2 cellular contexts compared by ENCODE assay signal in the genomic region with DNA sequence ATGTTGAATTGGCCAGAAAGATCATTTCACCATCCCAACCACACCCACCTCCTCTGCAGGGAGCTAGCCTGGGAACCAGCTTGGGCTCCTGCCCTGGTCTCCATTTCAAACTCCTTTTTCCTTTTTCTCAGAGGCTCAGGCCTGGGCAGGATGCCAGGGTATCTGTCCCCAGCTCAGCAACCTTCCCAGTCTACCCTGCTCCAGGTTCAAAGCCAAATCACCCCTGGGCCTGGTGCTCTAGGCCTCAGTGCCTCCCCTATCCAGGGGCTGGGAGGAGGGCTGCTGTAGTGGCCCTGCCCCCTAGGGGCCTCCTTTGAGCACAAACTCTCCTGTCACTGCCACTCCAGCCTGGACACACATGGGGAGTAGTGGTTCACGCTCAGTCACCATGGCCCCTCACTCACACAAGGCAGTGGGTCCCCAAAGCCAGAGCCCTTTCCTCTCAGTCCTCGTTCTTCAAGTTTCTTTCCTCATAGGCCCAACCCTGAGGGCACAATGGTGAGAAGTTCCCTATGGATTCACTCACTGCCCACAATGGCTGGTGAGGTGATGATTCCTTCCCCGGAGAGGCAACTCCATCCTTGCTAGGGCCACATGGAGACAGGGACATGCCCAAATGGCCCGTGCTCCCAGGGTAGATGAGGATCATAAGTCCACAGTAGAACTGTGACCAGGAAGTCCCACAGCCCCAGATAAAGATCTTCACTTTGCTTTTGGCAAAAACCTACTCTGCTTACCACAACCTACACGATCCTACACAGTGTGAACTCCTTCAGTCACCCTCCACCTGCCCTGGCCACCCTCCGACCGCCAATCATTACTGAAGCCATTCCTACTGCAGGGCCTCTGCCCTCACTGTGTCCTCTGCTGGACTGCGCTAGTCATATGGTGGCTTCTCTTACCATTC.
TF ChIP-seq lines count a peak whose summit lies in the region.

No MANE protein-coding gene starts in this region.

TF ChIP-seq in GM23338, 12 proteins besides CTCF, POLR2A, EP300 and RAD21:
- TF ChIP-seq EZH2phosphoT487 (IDR thresholded peaks at IDR 0.05; ENCODE audit: unreplicated experiment) (no peak), CREB1 (CRISPR knock-in tag; IDR thresholded peaks at IDR 0.05; ENCODE audit: low read depth) (no peak), NANOG (IDR thresholded peaks at IDR 0.05; ENCODE audit: borderline replicate concordance) (no peak), ZNF331 (CRISPR knock-in tag; IDR thresholded peaks at IDR 0.05; ENCODE audit: low read depth) (no peak)
- TF ChIP-seq, protein P1, sequence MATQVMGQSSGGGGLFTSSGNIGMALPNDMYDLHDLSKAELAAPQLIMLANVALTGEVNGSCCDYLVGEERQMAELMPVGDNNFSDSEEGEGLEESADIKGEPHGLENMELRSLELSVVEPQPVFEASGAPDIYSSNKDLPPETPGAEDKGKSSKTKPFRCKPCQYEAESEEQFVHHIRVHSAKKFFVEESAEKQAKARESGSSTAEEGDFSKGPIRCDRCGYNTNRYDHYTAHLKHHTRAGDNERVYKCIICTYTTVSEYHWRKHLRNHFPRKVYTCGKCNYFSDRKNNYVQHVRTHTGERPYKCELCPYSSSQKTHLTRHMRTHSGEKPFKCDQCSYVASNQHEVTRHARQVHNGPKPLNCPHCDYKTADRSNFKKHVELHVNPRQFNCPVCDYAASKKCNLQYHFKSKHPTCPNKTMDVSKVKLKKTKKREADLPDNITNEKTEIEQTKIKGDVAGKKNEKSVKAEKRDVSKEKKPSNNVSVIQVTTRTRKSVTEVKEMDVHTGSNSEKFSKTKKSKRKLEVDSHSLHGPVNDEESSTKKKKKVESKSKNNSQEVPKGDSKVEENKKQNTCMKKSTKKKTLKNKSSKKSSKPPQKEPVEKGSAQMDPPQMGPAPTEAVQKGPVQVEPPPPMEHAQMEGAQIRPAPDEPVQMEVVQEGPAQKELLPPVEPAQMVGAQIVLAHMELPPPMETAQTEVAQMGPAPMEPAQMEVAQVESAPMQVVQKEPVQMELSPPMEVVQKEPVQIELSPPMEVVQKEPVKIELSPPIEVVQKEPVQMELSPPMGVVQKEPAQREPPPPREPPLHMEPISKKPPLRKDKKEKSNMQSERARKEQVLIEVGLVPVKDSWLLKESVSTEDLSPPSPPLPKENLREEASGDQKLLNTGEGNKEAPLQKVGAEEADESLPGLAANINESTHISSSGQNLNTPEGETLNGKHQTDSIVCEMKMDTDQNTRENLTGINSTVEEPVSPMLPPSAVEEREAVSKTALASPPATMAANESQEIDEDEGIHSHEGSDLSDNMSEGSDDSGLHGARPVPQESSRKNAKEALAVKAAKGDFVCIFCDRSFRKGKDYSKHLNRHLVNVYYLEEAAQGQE (IDR thresholded peaks at IDR 0.05; ENCODE audit: unreplicated experiment): no peak

TF ChIP-seq in HepG2, 621 proteins besides CTCF, POLR2A, EP300 and RAD21 (continues in another document):
- TF ChIP-seq DPF2 (CRISPR knock-in tag; IDR thresholded peaks at IDR 0.05; ENCODE audit: borderline replicate concordance, low read depth) (no peak), CREM (IDR thresholded peaks at IDR 0.05) (no peak), CREM (CRISPR knock-in tag; IDR thresholded peaks at IDR 0.05) (no peak), TCF7L2 (IDR thresholded peaks at IDR 0.05; ENCODE audit: low read depth, low read length) (no peak), TEAD3 (CRISPR knock-in tag; optimal IDR thresholded peaks at IDR 0.05; ENCODE audit: borderline replicate concordance) (peak; percentile 30), ZNF788 (CRISPR knock-in tag; IDR thresholded peaks at IDR 0.05; ENCODE audit: borderline replicate concordance) (peak; percentile 38; the same call in 1 of the 2 replicates), ZNF790 (CRISPR knock-in tag; IDR thresholded peaks at IDR 0.05; ENCODE audit: borderline replicate concordance) (no peak), ZNF451 (CRISPR knock-in tag; IDR thresholded peaks at IDR 0.05) (no peak), SOX6 (IDR thresholded peaks at IDR 0.05) (no peak), SOX6 (CRISPR knock-in tag; IDR thresholded peaks at IDR 0.05) (peak; percentile 42; the same call in 1 of the 2 replicates), ZMYM2 (CRISPR knock-in tag; IDR thresholded peaks at IDR 0.05) (0 out of 2 replicates have a peak, but pooled peaks have one; percentile 19), THAP11 (CRISPR knock-in tag; IDR thresholded peaks at IDR 0.05) (peak; percentile 19; the same call in 1 of the 2 replicates), GATAD2A (CRISPR knock-in tag; IDR thresholded peaks at IDR 0.05) (0 out of 2 replicates have a peak, but pooled peaks have one; percentile 19), SYNCRIP (IDR thresholded peaks at IDR 0.05; ENCODE audit: insufficient read depth, low read depth, low read length) (no peak), KAT8 (CRISPR knock-in tag; IDR thresholded peaks at IDR 0.05) (0 out of 2 replicates have a peak, but pooled peaks have one; percentile 18), PHB2 (IDR thresholded peaks at IDR 0.05; ENCODE audit: partially characterized antibody) (no peak), ZNF263 (CRISPR knock-in tag; IDR thresholded peaks at IDR 0.05) (peak; percentile 69), YEATS4 (CRISPR knock-in tag; IDR thresholded peaks at IDR 0.05; ENCODE audit: borderline replicate concordance) (no peak), ZFX (CRISPR knock-in tag; IDR thresholded peaks at IDR 0.05; ENCODE audit: low read depth) (peak; percentile 72), ZFY (CRISPR knock-in tag; IDR thresholded peaks at IDR 0.05) (peak; percentile 52), GABPB1 (CRISPR knock-in tag; IDR thresholded peaks at IDR 0.05) (peak; percentile 11; the same call in 1 of the 2 replicates), NONO (IDR thresholded peaks at IDR 0.05) (no peak), NONO (CRISPR knock-in tag; conservative IDR thresholded peaks at IDR 0.05) (0 out of 2 replicates have a peak, but pooled peaks have one; percentile 25), NCOR1 (IDR thresholded peaks at IDR 0.05; ENCODE audit: borderline replicate concordance, low read length) (no peak), SIX4 (CRISPR knock-in tag; IDR thresholded peaks at IDR 0.05) (no peak)
- TF ChIP-seq, protein P2, sequence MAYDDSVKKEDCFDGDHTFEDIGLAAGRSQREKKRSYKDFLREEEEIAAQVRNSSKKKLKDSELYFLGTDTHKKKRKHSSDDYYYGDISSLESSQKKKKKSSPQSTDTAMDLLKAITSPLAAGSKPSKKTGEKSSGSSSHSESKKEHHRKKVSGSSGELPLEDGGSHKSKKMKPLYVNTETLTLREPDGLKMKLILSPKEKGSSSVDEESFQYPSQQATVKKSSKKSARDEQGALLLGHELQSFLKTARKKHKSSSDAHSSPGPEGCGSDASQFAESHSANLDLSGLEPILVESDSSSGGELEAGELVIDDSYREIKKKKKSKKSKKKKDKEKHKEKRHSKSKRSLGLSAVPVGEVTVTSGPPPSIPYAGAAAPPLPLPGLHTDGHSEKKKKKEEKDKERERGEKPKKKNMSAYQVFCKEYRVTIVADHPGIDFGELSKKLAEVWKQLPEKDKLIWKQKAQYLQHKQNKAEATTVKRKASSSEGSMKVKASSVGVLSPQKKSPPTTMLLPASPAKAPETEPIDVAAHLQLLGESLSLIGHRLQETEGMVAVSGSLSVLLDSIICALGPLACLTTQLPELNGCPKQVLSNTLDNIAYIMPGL (CRISPR knock-in tag; IDR thresholded peaks at IDR 0.05; ENCODE audit: borderline replicate concordance in 1 of 2, low read depth in 1 of 2): peak; percentile 40 to 41; a peak in 1 of 4 replicates
- TF ChIP-seq, protein P3, sequence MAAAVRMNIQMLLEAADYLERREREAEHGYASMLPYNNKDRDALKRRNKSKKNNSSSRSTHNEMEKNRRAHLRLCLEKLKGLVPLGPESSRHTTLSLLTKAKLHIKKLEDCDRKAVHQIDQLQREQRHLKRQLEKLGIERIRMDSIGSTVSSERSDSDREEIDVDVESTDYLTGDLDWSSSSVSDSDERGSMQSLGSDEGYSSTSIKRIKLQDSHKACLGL (CRISPR knock-in tag; IDR thresholded peaks at IDR 0.05): no peak
- TF ChIP-seq, protein P4, sequence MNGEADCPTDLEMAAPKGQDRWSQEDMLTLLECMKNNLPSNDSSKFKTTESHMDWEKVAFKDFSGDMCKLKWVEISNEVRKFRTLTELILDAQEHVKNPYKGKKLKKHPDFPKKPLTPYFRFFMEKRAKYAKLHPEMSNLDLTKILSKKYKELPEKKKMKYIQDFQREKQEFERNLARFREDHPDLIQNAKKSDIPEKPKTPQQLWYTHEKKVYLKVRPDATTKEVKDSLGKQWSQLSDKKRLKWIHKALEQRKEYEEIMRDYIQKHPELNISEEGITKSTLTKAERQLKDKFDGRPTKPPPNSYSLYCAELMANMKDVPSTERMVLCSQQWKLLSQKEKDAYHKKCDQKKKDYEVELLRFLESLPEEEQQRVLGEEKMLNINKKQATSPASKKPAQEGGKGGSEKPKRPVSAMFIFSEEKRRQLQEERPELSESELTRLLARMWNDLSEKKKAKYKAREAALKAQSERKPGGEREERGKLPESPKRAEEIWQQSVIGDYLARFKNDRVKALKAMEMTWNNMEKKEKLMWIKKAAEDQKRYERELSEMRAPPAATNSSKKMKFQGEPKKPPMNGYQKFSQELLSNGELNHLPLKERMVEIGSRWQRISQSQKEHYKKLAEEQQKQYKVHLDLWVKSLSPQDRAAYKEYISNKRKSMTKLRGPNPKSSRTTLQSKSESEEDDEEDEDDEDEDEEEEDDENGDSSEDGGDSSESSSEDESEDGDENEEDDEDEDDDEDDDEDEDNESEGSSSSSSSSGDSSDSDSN (CRISPR knock-in tag; IDR thresholded peaks at IDR 0.05): peak; percentile 35; the same call in 1 of the 2 replicates
- TF ChIP-seq, protein P5, sequence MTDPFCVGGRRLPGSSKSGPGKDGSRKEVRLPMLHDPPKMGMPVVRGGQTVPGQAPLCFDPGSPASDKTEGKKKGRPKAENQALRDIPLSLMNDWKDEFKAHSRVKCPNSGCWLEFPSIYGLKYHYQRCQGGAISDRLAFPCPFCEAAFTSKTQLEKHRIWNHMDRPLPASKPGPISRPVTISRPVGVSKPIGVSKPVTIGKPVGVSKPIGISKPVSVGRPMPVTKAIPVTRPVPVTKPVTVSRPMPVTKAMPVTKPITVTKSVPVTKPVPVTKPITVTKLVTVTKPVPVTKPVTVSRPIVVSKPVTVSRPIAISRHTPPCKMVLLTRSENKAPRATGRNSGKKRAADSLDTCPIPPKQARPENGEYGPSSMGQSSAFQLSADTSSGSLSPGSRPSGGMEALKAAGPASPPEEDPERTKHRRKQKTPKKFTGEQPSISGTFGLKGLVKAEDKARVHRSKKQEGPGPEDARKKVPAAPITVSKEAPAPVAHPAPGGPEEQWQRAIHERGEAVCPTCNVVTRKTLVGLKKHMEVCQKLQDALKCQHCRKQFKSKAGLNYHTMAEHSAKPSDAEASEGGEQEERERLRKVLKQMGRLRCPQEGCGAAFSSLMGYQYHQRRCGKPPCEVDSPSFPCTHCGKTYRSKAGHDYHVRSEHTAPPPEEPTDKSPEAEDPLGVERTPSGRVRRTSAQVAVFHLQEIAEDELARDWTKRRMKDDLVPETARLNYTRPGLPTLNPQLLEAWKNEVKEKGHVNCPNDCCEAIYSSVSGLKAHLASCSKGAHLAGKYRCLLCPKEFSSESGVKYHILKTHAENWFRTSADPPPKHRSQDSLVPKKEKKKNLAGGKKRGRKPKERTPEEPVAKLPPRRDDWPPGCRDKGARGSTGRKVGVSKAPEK (CRISPR knock-in tag; IDR thresholded peaks at IDR 0.05; ENCODE audit: borderline replicate concordance): no peak
- TF ChIP-seq, protein P6, sequence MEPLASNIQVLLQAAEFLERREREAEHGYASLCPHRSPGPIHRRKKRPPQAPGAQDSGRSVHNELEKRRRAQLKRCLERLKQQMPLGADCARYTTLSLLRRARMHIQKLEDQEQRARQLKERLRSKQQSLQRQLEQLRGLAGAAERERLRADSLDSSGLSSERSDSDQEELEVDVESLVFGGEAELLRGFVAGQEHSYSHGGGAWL (CRISPR knock-in tag; IDR thresholded peaks at IDR 0.05): no peak
- TF ChIP-seq, protein P7, sequence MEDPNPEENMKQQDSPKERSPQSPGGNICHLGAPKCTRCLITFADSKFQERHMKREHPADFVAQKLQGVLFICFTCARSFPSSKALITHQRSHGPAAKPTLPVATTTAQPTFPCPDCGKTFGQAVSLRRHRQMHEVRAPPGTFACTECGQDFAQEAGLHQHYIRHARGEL (CRISPR knock-in tag; IDR thresholded peaks at IDR 0.05): no peak
- TF ChIP-seq, protein P8, sequence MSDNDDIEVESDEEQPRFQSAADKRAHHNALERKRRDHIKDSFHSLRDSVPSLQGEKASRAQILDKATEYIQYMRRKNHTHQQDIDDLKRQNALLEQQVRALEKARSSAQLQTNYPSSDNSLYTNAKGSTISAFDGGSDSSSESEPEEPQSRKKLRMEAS (IDR thresholded peaks at IDR 0.05): 0 out of 2 replicates have a peak, but pooled peaks have one; percentile 22
- TF ChIP-seq, protein P9, sequence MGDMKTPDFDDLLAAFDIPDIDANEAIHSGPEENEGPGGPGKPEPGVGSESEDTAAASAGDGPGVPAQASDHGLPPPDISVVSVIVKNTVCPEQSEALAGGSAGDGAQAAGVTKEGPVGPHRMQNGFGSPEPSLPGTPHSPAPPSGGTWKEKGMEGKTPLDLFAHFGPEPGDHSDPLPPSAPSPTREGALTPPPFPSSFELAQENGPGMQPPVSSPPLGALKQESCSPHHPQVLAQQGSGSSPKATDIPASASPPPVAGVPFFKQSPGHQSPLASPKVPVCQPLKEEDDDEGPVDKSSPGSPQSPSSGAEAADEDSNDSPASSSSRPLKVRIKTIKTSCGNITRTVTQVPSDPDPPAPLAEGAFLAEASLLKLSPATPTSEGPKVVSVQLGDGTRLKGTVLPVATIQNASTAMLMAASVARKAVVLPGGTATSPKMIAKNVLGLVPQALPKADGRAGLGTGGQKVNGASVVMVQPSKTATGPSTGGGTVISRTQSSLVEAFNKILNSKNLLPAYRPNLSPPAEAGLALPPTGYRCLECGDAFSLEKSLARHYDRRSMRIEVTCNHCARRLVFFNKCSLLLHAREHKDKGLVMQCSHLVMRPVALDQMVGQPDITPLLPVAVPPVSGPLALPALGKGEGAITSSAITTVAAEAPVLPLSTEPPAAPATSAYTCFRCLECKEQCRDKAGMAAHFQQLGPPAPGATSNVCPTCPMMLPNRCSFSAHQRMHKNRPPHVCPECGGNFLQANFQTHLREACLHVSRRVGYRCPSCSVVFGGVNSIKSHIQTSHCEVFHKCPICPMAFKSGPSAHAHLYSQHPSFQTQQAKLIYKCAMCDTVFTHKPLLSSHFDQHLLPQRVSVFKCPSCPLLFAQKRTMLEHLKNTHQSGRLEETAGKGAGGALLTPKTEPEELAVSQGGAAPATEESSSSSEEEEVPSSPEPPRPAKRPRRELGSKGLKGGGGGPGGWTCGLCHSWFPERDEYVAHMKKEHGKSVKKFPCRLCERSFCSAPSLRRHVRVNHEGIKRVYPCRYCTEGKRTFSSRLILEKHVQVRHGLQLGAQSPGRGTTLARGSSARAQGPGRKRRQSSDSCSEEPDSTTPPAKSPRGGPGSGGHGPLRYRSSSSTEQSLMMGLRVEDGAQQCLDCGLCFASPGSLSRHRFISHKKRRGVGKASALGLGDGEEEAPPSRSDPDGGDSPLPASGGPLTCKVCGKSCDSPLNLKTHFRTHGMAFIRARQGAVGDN (CRISPR knock-in tag; IDR thresholded peaks at IDR 0.05): peak; percentile 37
- TF ChIP-seq, protein P10, sequence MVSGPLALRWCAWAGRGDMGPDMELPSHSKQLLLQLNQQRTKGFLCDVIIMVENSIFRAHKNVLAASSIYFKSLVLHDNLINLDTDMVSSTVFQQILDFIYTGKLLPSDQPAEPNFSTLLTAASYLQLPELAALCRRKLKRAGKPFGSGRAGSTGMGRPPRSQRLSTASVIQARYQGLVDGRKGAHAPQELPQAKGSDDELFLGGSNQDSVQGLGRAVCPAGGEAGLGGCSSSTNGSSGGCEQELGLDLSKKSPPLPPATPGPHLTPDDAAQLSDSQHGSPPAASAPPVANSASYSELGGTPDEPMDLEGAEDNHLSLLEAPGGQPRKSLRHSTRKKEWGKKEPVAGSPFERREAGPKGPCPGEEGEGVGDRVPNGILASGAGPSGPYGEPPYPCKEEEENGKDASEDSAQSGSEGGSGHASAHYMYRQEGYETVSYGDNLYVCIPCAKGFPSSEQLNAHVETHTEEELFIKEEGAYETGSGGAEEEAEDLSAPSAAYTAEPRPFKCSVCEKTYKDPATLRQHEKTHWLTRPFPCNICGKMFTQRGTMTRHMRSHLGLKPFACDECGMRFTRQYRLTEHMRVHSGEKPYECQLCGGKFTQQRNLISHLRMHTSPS (CRISPR knock-in tag; IDR thresholded peaks at IDR 0.05; ENCODE audit: low read depth): 0 out of 2 replicates have a peak, but pooled peaks have one; percentile 27
